25 cellular contexts compared by ENCODE assay signal in genomic region chr20:57012691-57013090, GRCh38.
DNase-seq lines count a peak whose midpoint lies in the region; ATAC-seq, FAIRE-seq and TF ChIP-seq lines count a peak whose summit lies in the region.
"Had no signal": no experiment of that assay in that cellular context is flagged by ENCODE, and none has a peak within 500 bp of the region (broad histone marks: within the 10 kb centered on the region; RNA-seq: fewer than 3 reads in every experiment).

No MANE protein-coding gene starts in this region.

- FAIRE-seq in HepG2 (lab: Jason Lieb, UNC) (no peak), HTR-8/SVneo (lab: Jason Lieb, UNC) (peak; percentile 9), H1 (lab: Jason Lieb, UNC) (no peak)
- FAIRE-seq: A549, D721Med, G401.6, GM12891, GM19239 had no signal

- no peaks in the 10 kb centered on the region for H3K79me2 ChIP-seq in HepG2 (ENCODE audit: insufficient read depth, low read length)
- H3K79me2 ChIP-seq in H1 (ENCODE audit: control insufficient read depth in 1 of 2, insufficient read depth in 2 of 2, low read length in 2 of 2): no peaks in the 10 kb centered on the region

- H3K79me1 ChIP-seq in H1 (ENCODE audit: low read depth, low read length): no peaks in the 10 kb centered on the region

- no peak overlapping the region for H2AK5ac ChIP-seq in H1 (ENCODE audit: low read depth, low read length)

- no peaks in the 10 kb centered on the region; the same call in 1 of the 2 replicates for H3K23me2 ChIP-seq in H1 (ENCODE audit: low read depth, low read length)

- no peak overlapping the region for H3K18ac ChIP-seq in H1 (ENCODE audit: extremely low read depth, low read length)

- H2BK20ac ChIP-seq in H1 (ENCODE audit: low read length): no peak overlapping the region

- DNase-seq in HepG2 (ENCODE audit: low spot score): no peak
- no peak for DNase-seq in right lobe of liver
- DNase-seq in HTR-8/SVneo (ENCODE audit: insufficient read length, low spot score): no peak
- no peak for DNase-seq in H1 (ENCODE audit: low read depth in 1 of 2, low spot score in 2 of 2)
- no peak for DNase-seq in osteocyte (ENCODE audit: extremely low spot score, unreplicated experiment)
- DNase-seq in NCI-H1105 treated with DMSO at 0.1 percent for 48 hours (lab: John Stamatoyannopoulos, UW): no peak
- DNase-seq: AML-193; Calu3; CD4-positive, alpha-beta memory T cell; CD4-positive, CD25-positive, alpha-beta regulatory T cell; CD8-positive, alpha-beta memory T cell; COR-L47; DMS79 treated with DMSO at 0.1 percent for 48 hours; GF-D8 had no signal

- H3K9me3 ChIP-seq in HepG2 (ENCODE audit: low read length) (no peaks in the 10 kb centered on the region), right lobe of liver (no peaks in the 10 kb centered on the region), H1 (ENCODE audit: insufficient read depth in 2 of 2, low read depth in 1 of 2, low read length in 1 of 2) (no peaks in the 10 kb centered on the region)
- H3K9me3 ChIP-seq: A549; BLaER1 treated with 17β-estradiol and CSF1 and Interleukin-3, amounts not matched to agents 10 nM and 100 nM had no signal

- in situ Hi-C loops in HepG2 (cut with HindIII; ENCODE audit: extremely low pct_ligation_motif_present, low pct_unique_long_range_greater_than_20kb): no loop called here

- CTCF ChIA-PET in HepG2 (lab: Yijun Ruan, JAX; ENCODE audit: low intra/inter-chr PET ratio, low total read pairs): no interaction called here
- CTCF ChIA-PET in H1 (lab: Charles Lee; ENCODE audit: partially characterized antibody): interaction anchor here (1.5 to 2.1 kb wide), 4 partner anchors 9 to 169 kb away, joined by 5 to 8 read pairs (median 6); no protein-coding TSS in a partner anchor

- POLR2A ChIA-PET in HepG2 (lab: Yijun Ruan, JAX) (no interaction called here), H1 (lab: Charles Lee; ENCODE audit: partially characterized antibody) (no interaction called here)

- no peak overlapping the region for H2BK120ac ChIP-seq in H1 (replicated peaks; ENCODE audit: low read depth, low read length)

- H2BK12ac ChIP-seq in H1 (ENCODE audit: low read depth, low read length): no peak overlapping the region

- H3K9ac ChIP-seq in HepG2 (ENCODE audit: insufficient read depth, low read depth, low read length) (no peak overlapping the region), H1 (replicated peaks in 1 of 4; ENCODE audit: extremely low read depth in 1 of 4, low read depth in 3 of 4, low read length in 3 of 4) (no peak overlapping the region)
- H3K9ac ChIP-seq: BLaER1 treated with 17β-estradiol and CSF1 and Interleukin-3, amounts not matched to agents 10 nM and 100 nM had no signal

- TF ChIP-seq CTCF in HepG2 (CRISPR knock-in tag; IDR thresholded peaks at IDR 0.05): no peak
- TF ChIP-seq CTCF in right lobe of liver (IDR thresholded peaks at IDR 0.05): no peak
- TF ChIP-seq CTCF in H1 (IDR thresholded peaks at IDR 0.05; ENCODE audit: control extremely low read depth in 1 of 3, insufficient read depth in 1 of 3, low read depth in 1 of 3, low read length in 3 of 3): no peak
- no peak for TF ChIP-seq CTCF in osteocyte (IDR thresholded peaks at IDR 0.05)

- no peak for ATAC-seq in HepG2
- no peak for ATAC-seq in right lobe of liver
- no peak for ATAC-seq in HG02938 (IDR thresholded peaks at IDR 0.05; ENCODE audit: unreplicated experiment)
- no peak for ATAC-seq in HG03460 (IDR thresholded peaks at IDR 0.05; ENCODE audit: unreplicated experiment)
- ATAC-seq: A549 had no signal

- no peaks in the 10 kb centered on the region for H3K9me3 Mint-ChIP-seq in osteocyte (ENCODE audit: unreplicated experiment)

- H3K27ac Mint-ChIP-seq in osteocyte (ENCODE audit: unreplicated experiment): peak overlapping the region; percentile 27
- H3K27ac Mint-ChIP-seq: B cell; CD4-positive, alpha-beta memory T cell; CD4-positive, CD25-positive, alpha-beta regulatory T cell; CD8-positive, alpha-beta memory T cell had no signal

- no peaks in the 10 kb centered on the region for H3K36me3 ChIP-seq in HepG2 (replicated peaks in 1 of 2; ENCODE audit: control insufficient read depth in 1 of 2, insufficient read depth in 2 of 2, low read length in 2 of 2)
- no peaks in the 10 kb centered on the region for H3K36me3 ChIP-seq in right lobe of liver
- H3K36me3 ChIP-seq in H1 (ENCODE audit: control insufficient read depth in 2 of 4, insufficient read depth in 4 of 4, low read length in 3 of 4): no peaks in the 10 kb centered on the region
- H3K36me3 ChIP-seq: BLaER1 treated with 17β-estradiol and CSF1 and Interleukin-3, amounts not matched to agents 10 nM and 100 nM had no signal

- no peak overlapping the region for H4K8ac ChIP-seq in H1 (ENCODE audit: extremely low read depth, insufficient read depth, low read length)

- H3K4ac ChIP-seq in H1 (replicated peaks; ENCODE audit: insufficient read length, low read depth, low read length): no peak overlapping the region

- H3K4me3 ChIP-seq in HepG2 (replicated peaks in 1 of 3; ENCODE audit: insufficient read depth in 1 of 3, low read depth in 2 of 3, low read length in 3 of 3): no peak overlapping the region
- no peak overlapping the region for H3K4me3 ChIP-seq in right lobe of liver
- H3K4me3 ChIP-seq in H1 (ENCODE audit: extremely low read depth in 1 of 4, insufficient read depth in 2 of 4, low read depth in 3 of 4, low read length in 4 of 4): no peak overlapping the region
- H3K4me3 ChIP-seq: A549; BLaER1 treated with 17β-estradiol and CSF1 and Interleukin-3, amounts not matched to agents 10 nM and 100 nM had no signal

- H4K5ac ChIP-seq in H1 (ENCODE audit: insufficient read length, low read depth, low read length): no peak overlapping the region

- BruUV-seq in HepG2 (replicated peaks; lab: Mats Ljungman, UMichigan): no TSS peak

- TF ChIP-seq EP300 in HepG2 (IDR thresholded peaks at IDR 0.05; ENCODE audit: low read depth in 2 of 2, low read length in 2 of 2): no peak
- TF ChIP-seq EP300 in HepG2 (CRISPR knock-in tag; IDR thresholded peaks at IDR 0.05; ENCODE audit: borderline replicate concordance): no peak
- TF ChIP-seq EP300 in H1 (IDR thresholded peaks at IDR 0.05; ENCODE audit: borderline replicate concordance in 1 of 2, low read depth in 2 of 2, low read length in 2 of 2): no peak

- intact Hi-C loops in HepG2 (cut with micrococcal nuclease; ENCODE audit: unreplicated experiment) (no loop called here), right lobe of liver (cut with DNase I) (no loop called here)

- H4K20me1 ChIP-seq in HepG2 (ENCODE audit: insufficient read depth, low read length): no peaks in the 10 kb centered on the region
- H4K20me1 ChIP-seq in H1 (replicated peaks in 1 of 2; ENCODE audit: control insufficient read depth in 1 of 2, insufficient read depth in 2 of 2, low read length in 2 of 2): no peaks in the 10 kb centered on the region
- H4K20me1 ChIP-seq: BLaER1 treated with 17β-estradiol and CSF1 and Interleukin-3, amounts not matched to agents 10 nM and 100 nM had no signal

- no peak overlapping the region for H2BK15ac ChIP-seq in H1 (ENCODE audit: low read length)

- H3K27me3 ChIP-seq in HepG2 (ENCODE audit: control insufficient read depth in 1 of 2, insufficient read depth in 2 of 2, low read length in 2 of 2) (peaks cover 0 to 2% of the 10 kb centered on the region in 2 experiments; a peak in 3 of 5 replicates), right lobe of liver (no peaks in the 10 kb centered on the region), H1 (replicated peaks in 1 of 4; ENCODE audit: control insufficient read depth in 3 of 4, extremely low read depth in 1 of 4, insufficient read depth in 3 of 4, low read length in 3 of 4) (peaks cover 0 to 3% (median 2%) of the 10 kb centered on the region in 4 experiments; a peak in 5 of 7 replicates)

- TF ChIP-seq POLR2A in HepG2 (IDR thresholded peaks at IDR 0.05; ENCODE audit: insufficient read depth in 1 of 2, low read depth in 2 of 2, low read length in 2 of 2) (no peak), right lobe of liver (IDR thresholded peaks at IDR 0.05) (no peak), H1 (IDR thresholded peaks at IDR 0.05; ENCODE audit: control extremely low read depth in 1 of 2, low read depth in 2 of 2, low read length in 2 of 2) (no peak)

- no peaks in the 10 kb centered on the region for H3K36me3 Mint-ChIP-seq in osteocyte (ENCODE audit: unreplicated experiment)
- H3K36me3 Mint-ChIP-seq: CD4-positive, alpha-beta memory T cell; CD4-positive, CD25-positive, alpha-beta regulatory T cell; CD8-positive, alpha-beta memory T cell had no signal

- no peak overlapping the region for H2BK5ac ChIP-seq in H1 (ENCODE audit: low read depth, low read length)

- no peak overlapping the region for H3K4me2 ChIP-seq in HepG2 (ENCODE audit: low read depth, low read length)
- H3K4me2 ChIP-seq in H1 (ENCODE audit: insufficient read depth in 1 of 2, low read depth in 2 of 2, low read length in 2 of 2): no peak overlapping the region; a peak in 1 of 4 replicates
- H3K4me2 ChIP-seq: A549 had no signal

- no peak overlapping the region for H3K23ac ChIP-seq in H1 (ENCODE audit: insufficient read length)

- peaks cover 4% of the 10 kb centered on the region; the same call in 1 of the 2 replicates for H3K4me1 ChIP-seq in HepG2 (ENCODE audit: insufficient read depth, low read length)
- no peaks in the 10 kb centered on the region for H3K4me1 ChIP-seq in right lobe of liver
- H3K4me1 ChIP-seq in H1 (replicated peaks in 1 of 4; ENCODE audit: control insufficient read depth in 3 of 4, insufficient read depth in 4 of 4, low read length in 3 of 4): peaks cover 2 to 3% (median 2%) of the 10 kb centered on the region in 4 experiments; a peak in 6 of 7 replicates

- no peak for TF ChIP-seq RAD21 in HepG2 (CRISPR knock-in tag; IDR thresholded peaks at IDR 0.05)
- TF ChIP-seq RAD21 in H1 (IDR thresholded peaks at IDR 0.05 in 1 of 2, conservative IDR thresholded peaks at IDR 0.05 in 1 of 2; ENCODE audit: low read depth in 2 of 2, low read length in 2 of 2): no peak

- H3K14ac ChIP-seq in H1 (ENCODE audit: insufficient read length): no peak overlapping the region

- 43% methylated on average over 6 of the region's 6 CpGs for WGBS in HepG2 (ENCODE audit: low lambda C conversion rate)
- 74% methylated on average over 4 of the region's 6 CpGs for WGBS in right lobe of liver (ENCODE audit: insufficient coverage, low coverage, low lambda C conversion rate, missing lambda C conversion rate)
- 93% methylated on average over 6 of the region's 6 CpGs; no CpG with 5 or more reads in 1 of the 2 experiments for WGBS in H1 (ENCODE audit: extremely low coverage in 1 of 2, insufficient coverage in 1 of 2, insufficient read length in 1 of 2, insufficient replicate concordance in 2 of 2, low coverage in 1 of 2, low lambda C conversion rate in 2 of 2, missing lambda C conversion rate in 1 of 2), 2 experiments

- H3K27ac ChIP-seq in HepG2 (ENCODE audit: extremely low read length, insufficient read depth, low read length) (no peak overlapping the region), right lobe of liver (no peak overlapping the region), H1 (ENCODE audit: low read depth, low read length) (no peak overlapping the region)
- H3K27ac ChIP-seq: 22Rv1; A549; BLaER1 treated with 17β-estradiol and CSF1 and Interleukin-3, amounts not matched to agents 10 nM and 100 nM; C4-2B had no signal

- no peak overlapping the region for H2AFZ ChIP-seq in HepG2 (ENCODE audit: low read length)
- no peak overlapping the region for H2AFZ ChIP-seq in H1 (ENCODE audit: low read length)

- H3K4me3 Mint-ChIP-seq in osteocyte (ENCODE audit: unreplicated experiment): no peak overlapping the region
- H3K4me3 Mint-ChIP-seq: B cell; CD4-positive, alpha-beta memory T cell; CD4-positive, CD25-positive, alpha-beta regulatory T cell; CD8-positive, alpha-beta memory T cell had no signal

- no peaks in the 10 kb centered on the region for H3K27me3 Mint-ChIP-seq in osteocyte (ENCODE audit: unreplicated experiment)

- peaks cover 50% of the 10 kb centered on the region for H3K4me1 Mint-ChIP-seq in osteocyte (ENCODE audit: unreplicated experiment)
- H3K4me1 Mint-ChIP-seq: CD4-positive, alpha-beta memory T cell; CD4-positive, CD25-positive, alpha-beta regulatory T cell; CD8-positive, alpha-beta memory T cell had no signal

- no peak overlapping the region for H4K91ac ChIP-seq in H1 (replicated peaks; ENCODE audit: insufficient read length, low read length)

- no peak overlapping the region for H3K56ac ChIP-seq in H1 (replicated peaks; ENCODE audit: insufficient read length, low read depth, low read length)

Comparison
In these comparisons a context has a peak if more than half of its experiments do, and no peak if none do; other contexts are left out.
1. Of the 41 proteins assayed by ChIP-seq in both HepG2 and H1: peak only in HepG2: none; only in H1: KDM1A; in both: none; in neither: 40.